ENCODE assay signal across 8 cellular contexts in the genomic region with DNA sequence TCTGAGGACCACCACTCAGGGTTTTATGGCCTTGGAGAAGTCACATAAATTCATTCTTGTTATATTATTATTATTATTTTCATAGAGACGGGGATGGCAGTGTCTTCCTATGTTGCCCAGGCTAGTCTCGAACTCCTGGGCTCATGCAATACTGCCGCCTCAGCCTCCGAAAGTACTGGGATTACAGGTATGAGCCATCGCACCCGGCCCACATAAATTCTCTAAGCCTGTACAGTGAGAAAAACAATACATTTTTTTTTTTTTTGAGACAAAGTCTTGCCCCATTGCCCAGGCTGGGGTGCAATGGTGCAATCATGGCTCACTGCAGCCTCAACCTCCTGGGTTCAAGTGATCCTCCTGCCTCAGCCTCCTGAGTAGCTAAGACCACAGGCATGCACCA. TPM values are rescaled to one million over a fixed set of nuclear protein-coding genes. Genes with fewer than 3 reads are reported as not detected.
DNase-seq lines count a peak whose midpoint lies in the region; ATAC-seq and TF ChIP-seq lines count a peak whose summit lies in the region.

No MANE protein-coding gene starts in this region.

- peak overlapping the region; percentile 66; the same call in 1 of the 2 replicates for H3K9ac ChIP-seq in iPS-20b (ENCODE audit: low read depth, low read length)

- no peak for DNase-seq in right cardiac atrium
- no peak for DNase-seq in right atrium auricular region (ENCODE audit: low spot score)
- DNase-seq in upper lobe of left lung: no peak
- no peak for DNase-seq in medulla oblongata (ENCODE audit: extremely low spot score)
- DNase-seq in NCI-H2227 treated with DMSO at 0.1 percent for 48 hours (lab: John Stamatoyannopoulos, UW): no peak
- DNase-seq in midbrain (lab: John Stamatoyannopoulos, UW): no peak

- TF ChIP-seq POLR2A in upper lobe of left lung (IDR thresholded peaks at IDR 0.05): no peak

- H3K9me3 ChIP-seq in right cardiac atrium (ENCODE audit: control insufficient read depth, low read length) (no peaks in the 10 kb centered on the region), right atrium auricular region (no peaks in the 10 kb centered on the region), iPS-20b (ENCODE audit: insufficient read depth, low read depth, low read length) (no peaks in the 10 kb centered on the region), upper lobe of left lung (no peaks in the 10 kb centered on the region)

- no peak for TF ChIP-seq EP300 in upper lobe of left lung (IDR thresholded peaks at IDR 0.05)

- H3K4me3 ChIP-seq in right cardiac atrium (ENCODE audit: low read length) (peak overlapping the region; percentile 95), right atrium auricular region (peak overlapping the region in 1 of 2 donors; percentile 88), iPS-20b (ENCODE audit: low read length) (peak overlapping the region; percentile 100), upper lobe of left lung (peak overlapping the region in 3 of 4 donors; percentile 79 to 99 (median 82))

- WGBS in right cardiac atrium: 95% methylated on average over 6 of the region's 6 CpGs
- 95 to 99% methylated on average over 6 of the region's 6 CpGs for WGBS in upper lobe of left lung, 2 donors

- ATAC-seq in right cardiac atrium: no peak
- no peak for ATAC-seq in upper lobe of left lung (ENCODE audit: low FRiP score in 2 of 2)

- intact Hi-C loops in right cardiac atrium (cut with DNase I): no loop called here

- H3K27ac ChIP-seq in right cardiac atrium (ENCODE audit: low read length): no peak overlapping the region
- H3K27ac ChIP-seq in right atrium auricular region: peak overlapping the region in 1 of 2 donors; percentile 83
- H3K27ac ChIP-seq in VCaP: peak overlapping the region; percentile 88
- H3K27ac ChIP-seq in iPS-20b (ENCODE audit: low read length): no peak overlapping the region
- no peak overlapping the region for H3K27ac ChIP-seq in upper lobe of left lung

- H3K27me3 ChIP-seq in right cardiac atrium (ENCODE audit: control insufficient read depth, insufficient read depth) (no peaks in the 10 kb centered on the region), right atrium auricular region (no peaks in the 10 kb centered on the region), iPS-20b (ENCODE audit: insufficient read depth, low read length) (no peaks in the 10 kb centered on the region), upper lobe of left lung (no peaks in the 10 kb centered on the region)

- H3K36me3 ChIP-seq in right atrium auricular region (no peaks in the 10 kb centered on the region), iPS-20b (ENCODE audit: insufficient read depth, low read depth, low read length) (peaks cover 4% of the 10 kb centered on the region; the same call in 1 of the 2 replicates), upper lobe of left lung (peaks cover 0 to 5% (median 2%) of the 10 kb centered on the region in 4 donors)

- no peak for TF ChIP-seq CTCF in right atrium auricular region (IDR thresholded peaks at IDR 0.05)
- TF ChIP-seq CTCF in VCaP (conservative IDR thresholded peaks at IDR 0.05): no peak
- TF ChIP-seq CTCF in upper lobe of left lung (IDR thresholded peaks at IDR 0.05): no peak

- H3K4me1 ChIP-seq in right cardiac atrium (ENCODE audit: control insufficient read depth, insufficient read depth, low read length) (peaks cover 5% of the 10 kb centered on the region), right atrium auricular region (peaks cover 0 to 32% of the 10 kb centered on the region in 2 donors), iPS-20b (ENCODE audit: insufficient read depth, low read length) (no peaks in the 10 kb centered on the region), upper lobe of left lung (peaks cover 28 to 44% (median 33%) of the 10 kb centered on the region in 4 donors)

RNA-seq across cellular contexts. Expression of a gene that starts 0.8 kb away (rescaled TPM):
- total RNA-seq in right cardiac atrium (10 to 100 TPM; 16.5 to 21.0 (median 18.8) TPM), right atrium auricular region (10 to 100 TPM; 18.7 to 24.7 TPM), upper lobe of left lung (10 to 100 TPM; 10.1 to 24.3 (median 16.5) TPM)
- polyA plus RNA-seq in right cardiac atrium: 16.8 TPM

RNA-seq across cellular contexts. Expression of a gene that starts 0.8 kb away (rescaled TPM):
- total RNA-seq in right cardiac atrium: 1 to 10 TPM; 4.3 to 5.2 (median 4.4) TPM
- 3.6 TPM for polyA plus RNA-seq in right cardiac atrium
- total RNA-seq in right atrium auricular region: 1 to 10 TPM; 4.1 to 5.0 TPM
- total RNA-seq in upper lobe of left lung: 10 to 100 TPM in 1 of 6 donors, 1 to 10 TPM in 5; 5.3 to 10.5 (median 7.3) TPM

RNA-seq across cellular contexts. Expression of a gene that starts 12.9 kb away (rescaled TPM):
- 10 to 100 TPM; 14.1 to 26.9 (median 23.0) TPM for total RNA-seq in right cardiac atrium
- polyA plus RNA-seq in right cardiac atrium: 16.8 TPM
- total RNA-seq in right atrium auricular region: 10 to 100 TPM; 18.9 to 25.9 TPM
- 10 to 100 TPM; 19.1 to 52.2 (median 31.1) TPM for total RNA-seq in upper lobe of left lung

RNA-seq across cellular contexts. Expression of a gene that starts 44.1 kb away (rescaled TPM):
- total RNA-seq in right cardiac atrium (10 to 100 TPM; 37.4 to 40.6 (median 38.9) TPM), right atrium auricular region (10 to 100 TPM; 43.8 to 48.0 TPM), upper lobe of left lung (100 to 1,000 TPM in 5 of 6 donors, 10 to 100 TPM in 1; 90.2 to 192 (median 110) TPM)
- 38.1 TPM for polyA plus RNA-seq in right cardiac atrium

RNA-seq across cellular contexts. Expression of a gene that starts 48.9 kb away (rescaled TPM):
- total RNA-seq in right cardiac atrium: 10 to 100 TPM; 16.6 to 21.1 (median 17.0) TPM
- polyA plus RNA-seq in right cardiac atrium: 21.8 TPM
- 10 to 100 TPM; 17.4 to 21.4 TPM for total RNA-seq in right atrium auricular region
- 10 to 100 TPM; 31.5 to 58.5 (median 43.3) TPM for total RNA-seq in upper lobe of left lung
